ENCODE assay signal across 12 cellular contexts in the genomic region with DNA sequence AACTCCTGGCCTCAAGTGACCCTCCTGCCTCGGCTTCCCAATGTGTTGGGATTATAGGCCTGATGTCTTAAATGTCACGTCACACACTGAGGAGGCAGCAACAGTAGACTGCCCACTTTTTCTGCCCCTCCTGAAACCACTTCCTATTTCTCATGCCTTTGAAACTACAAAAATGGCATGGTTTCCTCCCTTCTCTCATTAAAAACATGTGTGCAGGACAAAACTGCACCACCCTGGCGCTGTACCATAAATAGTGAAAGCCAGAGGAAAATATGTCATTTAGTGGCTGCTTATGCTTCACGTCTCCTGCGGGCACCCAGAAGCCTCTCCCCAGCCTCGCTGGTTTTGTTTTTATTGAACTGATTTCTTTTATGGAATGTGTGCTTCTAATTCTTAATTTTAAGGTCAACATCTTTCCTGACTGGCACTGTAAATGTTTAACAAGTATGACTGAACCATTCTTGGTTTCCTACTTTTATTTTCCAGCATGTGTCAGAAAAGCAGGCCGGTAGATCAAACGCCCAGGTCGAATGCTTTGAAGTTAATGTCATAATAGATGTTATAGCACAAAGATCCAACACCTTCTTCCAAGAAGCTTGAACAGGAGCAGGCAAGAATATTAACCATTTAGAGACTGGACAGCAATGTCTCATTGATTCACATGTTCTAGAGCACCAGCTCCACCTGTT. TPM values are rescaled to one million over a fixed set of nuclear protein-coding genes. Genes with fewer than 3 reads are reported as not detected.
DNase-seq lines count a peak whose midpoint lies in the region; ATAC-seq and TF ChIP-seq lines count a peak whose summit lies in the region.
"Had no signal": no experiment of that assay in that cellular context is flagged by ENCODE, and none has a peak within 500 bp of the region (broad histone marks: within the 10 kb centered on the region; RNA-seq: fewer than 3 reads in every experiment).

No MANE protein-coding gene starts in this region.

- no peak overlapping the region for H3K9ac ChIP-seq in neural progenitor cell

- peak overlapping the region in 4 of 10 donors; percentile 22 to 89 (median 32) for H3K27ac Mint-ChIP-seq in naive thymus-derived CD8-positive, alpha-beta T cell
- no peak overlapping the region for H3K27ac Mint-ChIP-seq in neural progenitor cell

- no peaks in the 10 kb centered on the region for H3F3A ChIP-seq in neural progenitor cell (ENCODE audit: low read depth)

- TF ChIP-seq CTCF in choroid plexus epithelial cell (conservative IDR thresholded peaks at IDR 0.05; ENCODE audit: low read depth, low read length), result no peak
- no peak for TF ChIP-seq CTCF in neural progenitor cell (IDR thresholded peaks at IDR 0.05)

- H3K27ac ChIP-seq in neural progenitor cell, result no peak overlapping the region
- H3K27ac ChIP-seq: heart right ventricle had no signal

- H2AFZ ChIP-seq in neural progenitor cell (replicated peaks), result no peak overlapping the region

- POLR2A ChIA-PET in naive thymus-derived CD8-positive, alpha-beta T cell (lab: Charles Lee), result no interaction called here

- no peaks in the 10 kb centered on the region for H3K36me3 ChIP-seq in neural progenitor cell
- H3K36me3 ChIP-seq: heart right ventricle had no signal

- H3K4me1 ChIP-seq in neural progenitor cell, result no peaks in the 10 kb centered on the region
- H3K4me1 ChIP-seq: heart right ventricle had no signal

- H3K9me3 ChIP-seq in neural progenitor cell (ENCODE audit: low read depth), result no peaks in the 10 kb centered on the region
- H3K9me3 ChIP-seq: heart right ventricle had no signal

- H4K20me1 ChIP-seq in neural progenitor cell (ENCODE audit: low read depth), result no peaks in the 10 kb centered on the region

- no peaks in the 10 kb centered on the region for H3K79me2 ChIP-seq in neural progenitor cell (ENCODE audit: low read depth)

- no peaks in the 10 kb centered on the region for H3K27me3 ChIP-seq in neural progenitor cell
- H3K27me3 ChIP-seq: heart right ventricle had no signal

- DNase-seq in EH (ENCODE audit: low read depth) (peak; percentile 98), MV-4-11 (lab: John Stamatoyannopoulos, UW) (peak; percentile 91), choroid plexus epithelial cell (ENCODE audit: low read depth) (peak; percentile 22), DMS79 treated with DMSO at 0.1 percent for 48 hours (lab: John Stamatoyannopoulos, UW) (no peak), NCI-H1092 (lab: John Stamatoyannopoulos, UW) (no peak), neural progenitor cell (ENCODE audit: low spot score) (no peak)
- peak in 2 of 10 donors; percentile 2 to 5 for DNase-seq in naive thymus-derived CD8-positive, alpha-beta T cell
- no peak for DNase-seq in activated CD4-positive, alpha-beta T cell treated with anti-CD3 and anti-CD28 coated beads for 4 hours
- DNase-seq: activated naive CD4-positive, alpha-beta T cell treated with anti-CD3 and anti-CD28 coated beads, Interleukin-2, amount 50 U/mL, for 16 hours; heart right ventricle; NCI-H345; occipital lobe had no signal

- no peak overlapping the region for H3K4me2 ChIP-seq in neural progenitor cell

- H3K27me3 Mint-ChIP-seq in naive thymus-derived CD8-positive, alpha-beta T cell, result peaks cover 0 to 4% (median 0%) of the 10 kb centered on the region in 5 donors
- H3K27me3 Mint-ChIP-seq in neural progenitor cell (ENCODE audit: insufficient read depth, low read depth), result peaks cover 3% of the 10 kb centered on the region

- ATAC-seq in naive thymus-derived CD8-positive, alpha-beta T cell, result peak in 1 of 2 donors; percentile 49

- H3K9me3 Mint-ChIP-seq in naive thymus-derived CD8-positive, alpha-beta T cell, result no peaks in the 10 kb centered on the region
- H3K9me3 Mint-ChIP-seq in neural progenitor cell, result peaks cover 2% of the 10 kb centered on the region

- H3K4me3 Mint-ChIP-seq in naive thymus-derived CD8-positive, alpha-beta T cell, result peak overlapping the region in 6 of 10 donors; percentile 16 to 55 (median 46)
- no peak overlapping the region for H3K4me3 Mint-ChIP-seq in neural progenitor cell

- H3K4me1 Mint-ChIP-seq in naive thymus-derived CD8-positive, alpha-beta T cell, result peaks cover 7 to 13% (median 10%) of the 10 kb centered on the region in 4 donors
- peaks cover 7% of the 10 kb centered on the region for H3K4me1 Mint-ChIP-seq in neural progenitor cell

- no peak overlapping the region for H3K4me3 ChIP-seq in choroid plexus epithelial cell (ENCODE audit: low read depth, low read length)
- H3K4me3 ChIP-seq in neural progenitor cell, result no peak overlapping the region
- H3K4me3 ChIP-seq: heart right ventricle had no signal

- H3K36me3 Mint-ChIP-seq in naive thymus-derived CD8-positive, alpha-beta T cell, result no peaks in the 10 kb centered on the region
- peaks cover 2% of the 10 kb centered on the region for H3K36me3 Mint-ChIP-seq in neural progenitor cell

RNA-seq across cellular contexts. Expression of a gene that starts 59.6 kb away (rescaled TPM):
- total RNA-seq in naive thymus-derived CD8-positive, alpha-beta T cell, result not detected
- not detected for polyA plus RNA-seq in naive thymus-derived CD8-positive, alpha-beta T cell
- not detected in 2 replicates for total RNA-seq in neural progenitor cell (ENCODE audit: low replicate concordance)
- total RNA-seq: heart right ventricle had no signal
- polyA plus RNA-seq: heart right ventricle had no signal

Comparison
In these comparisons a context has a peak if more than half of its experiments do, and no peak if none do; other contexts are left out.
1. DNase-seq: peak in EH (single experiment), MV-4-11 (single experiment) and choroid plexus epithelial cell (single experiment); none in activated CD4-positive, alpha-beta T cell treated with anti-CD3 and anti-CD28 coated beads for 4 hours (0 of 2), DMS79 treated with DMSO at 0.1 percent for 48 hours (single experiment), NCI-H1092 (single experiment) and neural progenitor cell (single experiment).